ENCODE assay signal across 12 cellular contexts in genomic region chr11:43802509-43802908, GRCh38.
DNase-seq lines count a peak whose midpoint lies in the region; ATAC-seq and TF ChIP-seq lines count a peak whose summit lies in the region.
"Had no signal": no experiment of that assay in that cellular context is flagged by ENCODE, and none has a peak within 500 bp of the region (broad histone marks: within the 10 kb centered on the region; RNA-seq: fewer than 3 reads in every experiment).

No MANE protein-coding gene starts in this region.

- 0 out of 3 replicates have a peak, but pooled peaks have one; percentile 31 for ATAC-seq in SK-N-SH treated with all-trans-retinoic acid at 6 μM for 48 hours
- no peak for ATAC-seq in GM18520 (IDR thresholded peaks at IDR 0.05; ENCODE audit: unreplicated experiment)
- ATAC-seq: stimulated activated effector memory CD8-positive, alpha-beta T cell treated with anti-CD3 and anti-CD28 coated beads, Interleukin-12 subunit alpha, Interleukin-12 subunit beta, amount 100 ng/mL, for 72 hours had no signal

- DNase-seq in AML-193 (lab: John Stamatoyannopoulos, UW) (peak; percentile 8 to 49), HEK293T (ENCODE audit: extremely low spot score) (peak; percentile 7), glutamatergic neuron (no peak), HPDE6-E6E7 (ENCODE audit: extremely low spot score) (no peak), AG20443 (ENCODE audit: low spot score) (no peak)
- DNase-seq in activated naive CD8-positive, alpha-beta T cell treated with anti-CD3 and anti-CD28 coated beads for 36 hours = no peak
- DNase-seq: activated CD4-positive, alpha-beta T cell treated with anti-CD3 and anti-CD28 coated beads, Interleukin-2, amount 50 U/mL, for 1 hour; esophagus squamous epithelium; KG1 had no signal

- POLR2A ChIA-PET in HEK293T (lab: Yijun Ruan, JAX) = no interaction called here

- H3K36me3 Mint-ChIP-seq in glutamatergic neuron (ENCODE audit: unreplicated experiment) = peaks cover 8% of the 10 kb centered on the region
- peaks cover 60% of the 10 kb centered on the region for H3K36me3 Mint-ChIP-seq in activated naive CD8-positive, alpha-beta T cell treated with anti-CD3 and anti-CD28 coated beads for 36 hours

- H3K27me3 Mint-ChIP-seq in glutamatergic neuron (ENCODE audit: unreplicated experiment) = no peaks in the 10 kb centered on the region
- H3K27me3 Mint-ChIP-seq in activated naive CD8-positive, alpha-beta T cell treated with anti-CD3 and anti-CD28 coated beads for 36 hours = no peaks in the 10 kb centered on the region

- TF ChIP-seq CTCF in glutamatergic neuron (IDR thresholded peaks at IDR 0.05; ENCODE audit: partially characterized antibody, unreplicated experiment) = peak; percentile 32

- no peaks in the 10 kb centered on the region for H3K9me3 Mint-ChIP-seq in glutamatergic neuron (ENCODE audit: unreplicated experiment)
- peaks cover 13% of the 10 kb centered on the region for H3K9me3 Mint-ChIP-seq in activated naive CD8-positive, alpha-beta T cell treated with anti-CD3 and anti-CD28 coated beads for 36 hours

- CTCF ChIA-PET in HEK293T (lab: Yijun Ruan, JAX) = interaction anchor here (1.2 to 1.4 kb wide), 2 partner anchors 9 to 23 kb away, joined by 3 to 4 read pairs; no protein-coding TSS in a partner anchor

- no peak overlapping the region for H3K4me3 Mint-ChIP-seq in glutamatergic neuron (ENCODE audit: unreplicated experiment)
- H3K4me3 Mint-ChIP-seq in activated naive CD8-positive, alpha-beta T cell treated with anti-CD3 and anti-CD28 coated beads for 36 hours = no peak overlapping the region
- H3K4me3 Mint-ChIP-seq: stimulated activated effector memory CD8-positive, alpha-beta T cell treated with anti-CD3 and anti-CD28 coated beads, Interleukin-12 subunit alpha, Interleukin-12 subunit beta, amount 100 ng/mL, for 72 hours had no signal

- H3K4me1 Mint-ChIP-seq in glutamatergic neuron (ENCODE audit: low read depth, unreplicated experiment) = no peaks in the 10 kb centered on the region
- no peaks in the 10 kb centered on the region for H3K4me1 Mint-ChIP-seq in activated naive CD8-positive, alpha-beta T cell treated with anti-CD3 and anti-CD28 coated beads for 36 hours
- H3K4me1 Mint-ChIP-seq: stimulated activated effector memory CD8-positive, alpha-beta T cell treated with anti-CD3 and anti-CD28 coated beads, Interleukin-12 subunit alpha, Interleukin-12 subunit beta, amount 100 ng/mL, for 72 hours had no signal

- H3K27ac Mint-ChIP-seq in glutamatergic neuron (ENCODE audit: unreplicated experiment) = no peak overlapping the region
- H3K27ac Mint-ChIP-seq in activated naive CD8-positive, alpha-beta T cell treated with anti-CD3 and anti-CD28 coated beads for 36 hours = no peak overlapping the region
- H3K27ac Mint-ChIP-seq: stimulated activated effector memory CD8-positive, alpha-beta T cell treated with anti-CD3 and anti-CD28 coated beads, Interleukin-12 subunit alpha, Interleukin-12 subunit beta, amount 100 ng/mL, for 72 hours had no signal

TF ChIP-seq in HEK293T, 16 proteins besides CTCF, POLR2A, EP300 and RAD21:
- no peak for TF ChIP-seq HDGF (IDR thresholded peaks at IDR 0.05; ENCODE audit: borderline replicate concordance)
- TF ChIP-seq SUZ12 (IDR thresholded peaks at IDR 0.05) = no peak
- no peak for TF ChIP-seq LEF1 (IDR thresholded peaks at IDR 0.05; ENCODE audit: borderline replicate concordance)
- TF ChIP-seq FOXK2 (IDR thresholded peaks at IDR 0.05) = no peak
- no peak for TF ChIP-seq ELF4 (IDR thresholded peaks at IDR 0.05)
- TF ChIP-seq BHLHE40 (IDR thresholded peaks at IDR 0.05; ENCODE audit: borderline replicate concordance) = no peak
- TF ChIP-seq CTBP1 (IDR thresholded peaks at IDR 0.05; ENCODE audit: borderline replicate concordance) = no peak
- TF ChIP-seq L3MBTL2 (conservative IDR thresholded peaks at IDR 0.05) = no peak
- TF ChIP-seq ZNF384 (IDR thresholded peaks at IDR 0.05) = no peak
- no peak for TF ChIP-seq FOXM1 (IDR thresholded peaks at IDR 0.05; ENCODE audit: borderline replicate concordance)
- no peak for TF ChIP-seq TARDBP (IDR thresholded peaks at IDR 0.05)
- TF ChIP-seq ARNT (IDR thresholded peaks at IDR 0.05) = no peak
- TF ChIP-seq PKNOX1 (IDR thresholded peaks at IDR 0.05) = no peak
- no peak for TF ChIP-seq FOXA1 (IDR thresholded peaks at IDR 0.05)
- TF ChIP-seq SP1 (IDR thresholded peaks at IDR 0.05) = no peak
- no peak for TF ChIP-seq NFRKB (IDR thresholded peaks at IDR 0.05)

TF ChIP-seq in SK-N-SH treated with all-trans-retinoic acid at 6 μM for 48 hours, 23 proteins besides CTCF, POLR2A, EP300 and RAD21 (continues in another document):
- TF ChIP-seq CSDC2 (CRISPR knock-in tag; IDR thresholded peaks at IDR 0.05) (no peak), GLIS3 (CRISPR knock-in tag; IDR thresholded peaks at IDR 0.05) (no peak), PATZ1 (CRISPR knock-in tag; IDR thresholded peaks at IDR 0.05; ENCODE audit: borderline replicate concordance) (no peak), CSRNP3 (CRISPR knock-in tag; IDR thresholded peaks at IDR 0.05) (no peak), PPARA (CRISPR knock-in tag; IDR thresholded peaks at IDR 0.05; ENCODE audit: borderline replicate concordance) (no peak), RARB (CRISPR knock-in tag; IDR thresholded peaks at IDR 0.05) (no peak), BACH2 (CRISPR knock-in tag; IDR thresholded peaks at IDR 0.05; ENCODE audit: borderline replicate concordance) (no peak), ZFP3 (CRISPR knock-in tag; IDR thresholded peaks at IDR 0.05) (no peak), ARNTL (CRISPR knock-in tag; IDR thresholded peaks at IDR 0.05; ENCODE audit: borderline replicate concordance, low read depth) (no peak), SNAI2 (CRISPR knock-in tag; IDR thresholded peaks at IDR 0.05) (no peak), ZNF70 (CRISPR knock-in tag; IDR thresholded peaks at IDR 0.05) (no peak), ZNF8 (CRISPR knock-in tag; IDR thresholded peaks at IDR 0.05) (no peak), ZFP30 (CRISPR knock-in tag; IDR thresholded peaks at IDR 0.05) (no peak), TCF4 (CRISPR knock-in tag; IDR thresholded peaks at IDR 0.05; ENCODE audit: borderline replicate concordance) (no peak), ZNF565 (CRISPR knock-in tag; conservative IDR thresholded peaks at IDR 0.05; ENCODE audit: low read depth) (no peak), ESRRG (CRISPR knock-in tag; IDR thresholded peaks at IDR 0.05) (no peak), ISL1 (CRISPR knock-in tag; IDR thresholded peaks at IDR 0.05) (no peak), ZC3H10 (CRISPR knock-in tag; IDR thresholded peaks at IDR 0.05) (no peak)
- TF ChIP-seq, protein P1, sequence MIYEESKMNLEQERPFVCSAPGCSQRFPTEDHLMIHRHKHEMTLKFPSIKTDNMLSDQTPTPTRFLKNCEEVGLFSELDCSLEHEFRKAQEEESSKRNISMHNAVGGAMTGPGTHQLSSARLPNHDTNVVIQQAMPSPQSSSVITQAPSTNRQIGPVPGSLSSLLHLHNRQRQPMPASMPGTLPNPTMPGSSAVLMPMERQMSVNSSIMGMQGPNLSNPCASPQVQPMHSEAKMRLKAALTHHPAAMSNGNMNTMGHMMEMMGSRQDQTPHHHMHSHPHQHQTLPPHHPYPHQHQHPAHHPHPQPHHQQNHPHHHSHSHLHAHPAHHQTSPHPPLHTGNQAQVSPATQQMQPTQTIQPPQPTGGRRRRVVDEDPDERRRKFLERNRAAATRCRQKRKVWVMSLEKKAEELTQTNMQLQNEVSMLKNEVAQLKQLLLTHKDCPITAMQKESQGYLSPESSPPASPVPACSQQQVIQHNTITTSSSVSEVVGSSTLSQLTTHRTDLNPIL (CRISPR knock-in tag; IDR thresholded peaks at IDR 0.05; ENCODE audit: low read depth) = no peak

Comparison
In these comparisons a context has a peak if more than half of its experiments do, and no peak if none do; other contexts are left out.
1. DNase-seq: peak in AML-193 (2 of 2) and HEK293T (single experiment); none in glutamatergic neuron (single experiment), HPDE6-E6E7 (single experiment), AG20443 (single experiment) and activated naive CD8-positive, alpha-beta T cell treated with anti-CD3 and anti-CD28 coated beads for 36 hours (single experiment).